In the genomic region with DNA sequence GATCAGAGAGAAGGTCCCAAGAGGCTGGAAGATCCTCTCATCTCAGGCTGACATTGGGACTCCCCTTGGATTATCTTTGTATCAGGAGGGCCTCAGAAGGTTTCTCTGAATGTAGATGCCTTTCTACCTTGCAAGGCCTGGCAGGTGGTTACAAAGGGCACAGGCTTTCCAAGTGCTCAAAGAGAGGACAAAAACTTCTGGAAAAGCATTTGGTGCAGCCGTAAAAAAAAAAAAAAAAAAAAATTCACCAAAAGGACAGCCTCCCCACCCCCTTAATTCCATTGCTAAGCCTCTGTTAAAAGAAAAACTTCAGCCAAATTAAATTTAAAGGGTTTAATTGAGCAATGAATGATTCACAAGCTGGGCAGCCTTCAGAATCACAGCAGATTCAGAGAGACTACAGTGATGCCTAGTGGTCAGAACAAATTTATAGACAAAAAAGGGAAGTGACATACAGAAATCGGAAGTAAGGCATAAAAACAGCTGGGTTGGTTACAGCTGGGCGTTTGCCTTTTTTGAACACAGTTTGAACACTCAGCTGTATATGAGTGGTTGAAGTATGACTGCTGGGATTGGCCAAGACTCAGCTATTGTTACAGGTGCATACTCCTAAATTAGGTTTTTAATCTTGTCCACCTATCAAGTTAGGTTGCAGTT, we compare ENCODE assay signal across 1 cellular context.
TF ChIP-seq lines count a peak whose summit lies in the region.

No MANE protein-coding gene starts in this region.

TF ChIP-seq in K562, 482 proteins besides CTCF, POLR2A, EP300 and RAD21 (continued from another document and continues in another):
- TF ChIP-seq CBX2 (IDR thresholded peaks at IDR 0.05; ENCODE audit: insufficient read depth, low read length, poor library complexity, severe bottlenecking) = no peak
- TF ChIP-seq SLC30A9 (CRISPR knock-in tag; IDR thresholded peaks at IDR 0.05) = no peak
- no peak for TF ChIP-seq FOXO4 (CRISPR knock-in tag; IDR thresholded peaks at IDR 0.05)
- no peak for TF ChIP-seq CBX5 (IDR thresholded peaks at IDR 0.05; ENCODE audit: borderline replicate concordance, low read depth)
- peak; percentile 62; the same call in 1 of the 2 replicates for TF ChIP-seq ARID3A (IDR thresholded peaks at IDR 0.05; ENCODE audit: borderline replicate concordance, low read depth, low read length)
- TF ChIP-seq ZHX1 (conservative IDR thresholded peaks at IDR 0.05; ENCODE audit: low read length) = no peak
- TF ChIP-seq RCOR1 (IDR thresholded peaks at IDR 0.05; ENCODE audit: borderline replicate concordance in 1 of 2, low read depth in 2 of 2, low read length in 2 of 2) = peak; percentile 30 to 54; a peak in 1 of 4 replicates
- no peak for TF ChIP-seq ZNF277 (CRISPR knock-in tag; IDR thresholded peaks at IDR 0.05; ENCODE audit: borderline replicate concordance)
- TF ChIP-seq ZNF282 (CRISPR knock-in tag; IDR thresholded peaks at IDR 0.05) = no peak
- TF ChIP-seq, protein P1, sequence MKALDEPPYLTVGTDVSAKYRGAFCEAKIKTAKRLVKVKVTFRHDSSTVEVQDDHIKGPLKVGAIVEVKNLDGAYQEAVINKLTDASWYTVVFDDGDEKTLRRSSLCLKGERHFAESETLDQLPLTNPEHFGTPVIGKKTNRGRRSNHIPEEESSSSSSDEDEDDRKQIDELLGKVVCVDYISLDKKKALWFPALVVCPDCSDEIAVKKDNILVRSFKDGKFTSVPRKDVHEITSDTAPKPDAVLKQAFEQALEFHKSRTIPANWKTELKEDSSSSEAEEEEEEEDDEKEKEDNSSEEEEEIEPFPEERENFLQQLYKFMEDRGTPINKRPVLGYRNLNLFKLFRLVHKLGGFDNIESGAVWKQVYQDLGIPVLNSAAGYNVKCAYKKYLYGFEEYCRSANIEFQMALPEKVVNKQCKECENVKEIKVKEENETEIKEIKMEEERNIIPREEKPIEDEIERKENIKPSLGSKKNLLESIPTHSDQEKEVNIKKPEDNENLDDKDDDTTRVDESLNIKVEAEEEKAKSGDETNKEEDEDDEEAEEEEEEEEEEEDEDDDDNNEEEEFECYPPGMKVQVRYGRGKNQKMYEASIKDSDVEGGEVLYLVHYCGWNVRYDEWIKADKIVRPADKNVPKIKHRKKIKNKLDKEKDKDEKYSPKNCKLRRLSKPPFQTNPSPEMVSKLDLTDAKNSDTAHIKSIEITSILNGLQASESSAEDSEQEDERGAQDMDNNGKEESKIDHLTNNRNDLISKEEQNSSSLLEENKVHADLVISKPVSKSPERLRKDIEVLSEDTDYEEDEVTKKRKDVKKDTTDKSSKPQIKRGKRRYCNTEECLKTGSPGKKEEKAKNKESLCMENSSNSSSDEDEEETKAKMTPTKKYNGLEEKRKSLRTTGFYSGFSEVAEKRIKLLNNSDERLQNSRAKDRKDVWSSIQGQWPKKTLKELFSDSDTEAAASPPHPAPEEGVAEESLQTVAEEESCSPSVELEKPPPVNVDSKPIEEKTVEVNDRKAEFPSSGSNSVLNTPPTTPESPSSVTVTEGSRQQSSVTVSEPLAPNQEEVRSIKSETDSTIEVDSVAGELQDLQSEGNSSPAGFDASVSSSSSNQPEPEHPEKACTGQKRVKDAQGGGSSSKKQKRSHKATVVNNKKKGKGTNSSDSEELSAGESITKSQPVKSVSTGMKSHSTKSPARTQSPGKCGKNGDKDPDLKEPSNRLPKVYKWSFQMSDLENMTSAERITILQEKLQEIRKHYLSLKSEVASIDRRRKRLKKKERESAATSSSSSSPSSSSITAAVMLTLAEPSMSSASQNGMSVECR (CRISPR knock-in tag; IDR thresholded peaks at IDR 0.05) = no peak
- no peak for TF ChIP-seq ASH1L (IDR thresholded peaks at IDR 0.05; ENCODE audit: borderline replicate concordance, low read depth, partially characterized antibody)
- peak in 1 of 2 experiments; percentile 79; a peak in 1 of 4 replicates for TF ChIP-seq SIN3A (IDR thresholded peaks at IDR 0.05; ENCODE audit: borderline replicate concordance in 2 of 2, control insufficient read depth in 1 of 2, low read depth in 2 of 2, low read length in 2 of 2)
- no peak for TF ChIP-seq POLR2B (IDR thresholded peaks at IDR 0.05; ENCODE audit: low read depth, partially characterized antibody)
- TF ChIP-seq RERE (CRISPR knock-in tag; IDR thresholded peaks at IDR 0.05; ENCODE audit: borderline replicate concordance) = no peak
- no peak for TF ChIP-seq ARID2 (IDR thresholded peaks at IDR 0.05)
- no peak for TF ChIP-seq DNMT1 (IDR thresholded peaks at IDR 0.05)
- TF ChIP-seq ZNF785 (CRISPR knock-in tag; IDR thresholded peaks at IDR 0.05) = no peak
- TF ChIP-seq LCOR (CRISPR knock-in tag; IDR thresholded peaks at IDR 0.05) = no peak
- no peak for TF ChIP-seq PCBP1 (IDR thresholded peaks at IDR 0.05; ENCODE audit: low read depth, low read length, poor library complexity, severe bottlenecking)
- no peak for TF ChIP-seq MLX (CRISPR knock-in tag; conservative IDR thresholded peaks at IDR 0.05)
- no peak for TF ChIP-seq NFIX (CRISPR knock-in tag; IDR thresholded peaks at IDR 0.05; ENCODE audit: low read depth)
- no peak for TF ChIP-seq ZBTB43 (CRISPR knock-in tag; IDR thresholded peaks at IDR 0.05)
